ENCODE assay signal across 8 cellular contexts in genomic region chr2:44168684-44169154, GRCh38. TPM values are rescaled to one million over a fixed set of nuclear protein-coding genes. Genes with fewer than 3 reads are reported as not detected.
A peak's percentile ranks its signal among the peaks of the same experiment; 100 is the strongest.
DNase-seq lines count a peak whose midpoint lies in the region; ATAC-seq, FAIRE-seq and TF ChIP-seq lines count a peak whose summit lies in the region.

Gene PPM1B (plus strand): TSS chr2:44168875. CDS start chr2:44201200, 32,325 bp downstream.

- no peaks in the 10 kb centered on the region for H3K9me3 Mint-ChIP-seq in activated CD8-positive, alpha-beta memory T cell treated with anti-CD3 and anti-CD28 coated beads, Interleukin-2, amount 10 ng/mL, durations not matched to agents 7 days and 5 days (ENCODE audit: low read depth)

- H3K4me2 ChIP-seq in endothelial cell of umbilical vein (ENCODE audit: insufficient read depth, low read length) = peak within 1 kb of the TSS; percentile 99
- H3K4me2 ChIP-seq in neural cell (ENCODE audit: low read length) = peak within 1 kb of the TSS; percentile 78

- no peak for FAIRE-seq in endothelial cell of umbilical vein (lab: Jason Lieb, UNC)

- H3K27me3 ChIP-seq in endothelial cell of umbilical vein (ENCODE audit: control insufficient read depth in 2 of 2, insufficient read depth in 2 of 2, low read length in 2 of 2) = peaks cover 0 to 5% of the 10 kb centered on the region in 2 experiments
- H3K27me3 ChIP-seq in neural cell (ENCODE audit: insufficient read depth, low read depth, low read length) = no peaks in the 10 kb centered on the region
- H3K27me3 ChIP-seq in stomach = no peaks in the 10 kb centered on the region

- POLR2A ChIA-PET in endothelial cell of umbilical vein (lab: Charles Lee) = interaction anchor here (0.5 to 0.9 kb wide), 2 partner anchors 44 to 216 kb away, joined by 3 to 14 read pairs; no protein-coding TSS in a partner anchor

- H3K36me3 Mint-ChIP-seq in activated CD8-positive, alpha-beta memory T cell treated with anti-CD3 and anti-CD28 coated beads, Interleukin-2, amount 10 ng/mL, durations not matched to agents 7 days and 5 days = peaks cover 19% of the 10 kb centered on the region

- no peaks in the 10 kb centered on the region for H3K9me1 ChIP-seq in endothelial cell of umbilical vein (replicated peaks; ENCODE audit: control insufficient read depth, extremely low read depth, insufficient read depth, low read length)

- ATAC-seq in GM21447 (IDR thresholded peaks at IDR 0.05; ENCODE audit: unreplicated experiment) = peak; percentile 60
- ATAC-seq in activated CD8-positive, alpha-beta memory T cell treated with anti-CD3 and anti-CD28 coated beads, Interleukin-2, amount 10 ng/mL, durations not matched to agents 7 days and 5 days = peak; percentile 79

- H3K36me3 ChIP-seq in endothelial cell of umbilical vein (ENCODE audit: control insufficient read depth in 2 of 2, extremely low read depth in 1 of 2, insufficient read depth in 2 of 2, low read length in 2 of 2) (no peaks in the 10 kb centered on the region), neural cell (ENCODE audit: insufficient read depth, low read length) (no peaks in the 10 kb centered on the region), stomach (no peaks in the 10 kb centered on the region)

- no peak for TF ChIP-seq EP300 in Ishikawa (IDR thresholded peaks at IDR 0.05; ENCODE audit: borderline replicate concordance)
- peak; percentile 8 for TF ChIP-seq EP300 in neural cell (conservative IDR thresholded peaks at IDR 0.05; ENCODE audit: poor library complexity, severe bottlenecking)
- TF ChIP-seq EP300 in stomach (IDR thresholded peaks at IDR 0.05) = no peak

- peaks cover 15% of the 10 kb centered on the region for H3K4me1 ChIP-seq in endothelial cell of umbilical vein (ENCODE audit: control insufficient read depth, extremely low read depth, insufficient read depth, low read length)
- H3K4me1 ChIP-seq in stomach = peaks cover 0 to 45% (median 26%) of the 10 kb centered on the region in 4 donors

- DNase-seq in activated CD8-positive, alpha-beta memory T cell treated with anti-CD3 and anti-CD28 coated beads, Interleukin-2, amount 10 ng/mL, durations not matched to agents 7 days and 5 days = peak; percentile 100
- no peak for DNase-seq in endothelial cell of umbilical vein (ENCODE audit: low read depth, low spot score)
- DNase-seq in stomach = no peak
- DNase-seq in NCI-H1417 (lab: John Stamatoyannopoulos, UW) = no peak

- H3K4me1 Mint-ChIP-seq in activated CD8-positive, alpha-beta memory T cell treated with anti-CD3 and anti-CD28 coated beads, Interleukin-2, amount 10 ng/mL, durations not matched to agents 7 days and 5 days = peaks cover 35% of the 10 kb centered on the region

- peak; percentile 91 for TF ChIP-seq POLR2A in endothelial cell of umbilical vein (IDR thresholded peaks at IDR 0.05; ENCODE audit: low read depth, low read length)
- TF ChIP-seq POLR2A in stomach (IDR thresholded peaks at IDR 0.05) = peak in 2 of 4 donors; percentile 96 to 97

- no peaks in the 10 kb centered on the region for H3K27me3 Mint-ChIP-seq in activated CD8-positive, alpha-beta memory T cell treated with anti-CD3 and anti-CD28 coated beads, Interleukin-2, amount 10 ng/mL, durations not matched to agents 7 days and 5 days

- peak within 1 kb of the TSS; percentile 100 for H3K27ac Mint-ChIP-seq in activated CD8-positive, alpha-beta memory T cell treated with anti-CD3 and anti-CD28 coated beads, Interleukin-2, amount 10 ng/mL, durations not matched to agents 7 days and 5 days

- no peaks in the 10 kb centered on the region for H4K20me1 ChIP-seq in endothelial cell of umbilical vein (replicated peaks; ENCODE audit: control insufficient read depth, extremely low read depth, insufficient read depth, low read length)
- H4K20me1 ChIP-seq in neural cell (ENCODE audit: insufficient read depth) = no peaks in the 10 kb centered on the region

- peak within 1 kb of the TSS; percentile 91 for H3K4me3 Mint-ChIP-seq in activated CD8-positive, alpha-beta memory T cell treated with anti-CD3 and anti-CD28 coated beads, Interleukin-2, amount 10 ng/mL, durations not matched to agents 7 days and 5 days

- H3K4me3 ChIP-seq in endothelial cell of umbilical vein (replicated peaks in 1 of 3; ENCODE audit: insufficient read depth in 1 of 3, low read depth in 1 of 3, low read length in 3 of 3) (peak within 1 kb of the TSS; percentile 59 to 96 (median 86)), neural cell (ENCODE audit: low read length) (peak within 1 kb of the TSS; percentile 67), stomach (peak within 1 kb of the TSS; percentile 67 to 92 (median 73))

- H3K79me2 ChIP-seq in endothelial cell of umbilical vein (ENCODE audit: control insufficient read depth, insufficient read depth, low read length) (peaks cover 40% of the 10 kb centered on the region), neural cell (replicated peaks; ENCODE audit: insufficient read depth, low read length) (peaks cover 41% of the 10 kb centered on the region)

- no peaks in the 10 kb centered on the region for H3K9me2 ChIP-seq in neural cell (ENCODE audit: insufficient read depth, low read length)

- intact Hi-C loops in endothelial cell of umbilical vein (cut with micrococcal nuclease) (loop anchor here (1.0 to 2.0 kb wide), 6 partner anchors 65 to 784 kb away; partner anchors contain the start of genes CAMKMT and PREPL), stomach (cut with DNase I; ENCODE audit: low total_unique reads) (no loop called here)

- CTCF ChIA-PET in activated CD8-positive, alpha-beta memory T cell treated with anti-CD3 and anti-CD28 coated beads, Interleukin-2, amount 10 ng/mL, durations not matched to agents 7 days and 5 days (lab: Charles Lee) = interaction anchor here (0.8 kb wide), 1 partner anchor 80 kb away, joined by 4 read pairs; no protein-coding TSS in a partner anchor
- CTCF ChIA-PET in endothelial cell of umbilical vein (lab: Charles Lee) = interaction anchor here (1.1 to 2.5 kb wide), 5 partner anchors 12 to 169 kb away, joined by 3 to 9 read pairs (median 4); no protein-coding TSS in a partner anchor

- H3K9ac ChIP-seq in endothelial cell of umbilical vein (replicated peaks; ENCODE audit: extremely low read depth, insufficient read depth, low read length) = peak within 1 kb of the TSS; percentile 97
- H3K9ac ChIP-seq in neural cell (ENCODE audit: low read length) = peak within 1 kb of the TSS; percentile 89

- dilution Hi-C loops in endothelial cell of umbilical vein (cut with MboI; ENCODE audit: extremely low pct_ligation_motif_present, low sequenced_read_pairs) = no loop called here

- TF ChIP-seq CTCF in C4-2B (conservative IDR thresholded peaks at IDR 0.05) (no peak), endothelial cell of umbilical vein (IDR thresholded peaks at IDR 0.05; ENCODE audit: extremely low read depth in 1 of 2, insufficient read depth in 1 of 2, low read depth in 1 of 2, low read length in 2 of 2) (no peak), neural cell (IDR thresholded peaks at IDR 0.05; ENCODE audit: poor library complexity, severe bottlenecking) (no peak), stomach (IDR thresholded peaks at IDR 0.05) (no peak)

- peak within 1 kb of the TSS; percentile 89 for H3K27ac ChIP-seq in C4-2B
- peak within 1 kb of the TSS; percentile 97 for H3K27ac ChIP-seq in endothelial cell of umbilical vein (ENCODE audit: insufficient read depth, low read depth, low read length)
- peak within 1 kb of the TSS; percentile 91 for H3K27ac ChIP-seq in neural cell (ENCODE audit: low read length)
- peak within 1 kb of the TSS; percentile 98 to 99 (median 99) for H3K27ac ChIP-seq in stomach

- peak within 1 kb of the TSS; percentile 86 for H2AFZ ChIP-seq in endothelial cell of umbilical vein (ENCODE audit: low read depth, low read length)
- peak within 1 kb of the TSS; percentile 31 for H2AFZ ChIP-seq in neural cell (ENCODE audit: low read depth, low read length)

- H3K9me3 ChIP-seq in endothelial cell of umbilical vein (replicated peaks; ENCODE audit: control insufficient read depth, insufficient read depth, low read length) = no peaks in the 10 kb centered on the region
- no peaks in the 10 kb centered on the region for H3K9me3 ChIP-seq in neural cell (ENCODE audit: low read length)
- no peaks in the 10 kb centered on the region for H3K9me3 ChIP-seq in stomach

- BruUV-seq in endothelial cell of umbilical vein (replicated peaks; lab: Mats Ljungman, UMichigan) = no TSS peak

- WGBS in stomach, 5 donors = 0 to 1% (median 0%) methylated on average over 19 to 49 of the region's 49 CpGs

- TF ChIP-seq RAD21 in Ishikawa (IDR thresholded peaks at IDR 0.05; ENCODE audit: low read depth) = no peak
- no peak for TF ChIP-seq RAD21 in neural cell (conservative IDR thresholded peaks at IDR 0.05)

- no peaks in the 10 kb centered on the region for H3F3A ChIP-seq in neural cell (ENCODE audit: insufficient read depth, low read length, poor library complexity, severe bottlenecking)

TF ChIP-seq in endothelial cell of umbilical vein, 7 proteins besides CTCF, POLR2A, EP300 and RAD21 (continues in another document):
- TF ChIP-seq FOS (IDR thresholded peaks at IDR 0.05; ENCODE audit: borderline replicate concordance, insufficient read depth, low read length) = no peak
- no peak for TF ChIP-seq GATA2 (IDR thresholded peaks at IDR 0.05; ENCODE audit: insufficient read depth, insufficient read length, low read depth, low read length)
- no peak for TF ChIP-seq MYC (IDR thresholded peaks at IDR 0.05; ENCODE audit: low read depth, low read length)
- peak; percentile 80 for TF ChIP-seq POLR2AphosphoS5 (IDR thresholded peaks at IDR 0.05; ENCODE audit: insufficient read depth, low read depth, low read length)

TF ChIP-seq in neural cell, 6 proteins besides CTCF, POLR2A, EP300 and RAD21 (continues in another document):
- TF ChIP-seq SMC3 (conservative IDR thresholded peaks at IDR 0.05; ENCODE audit: poor library complexity) (peak; percentile 11), POLR2AphosphoS5 (IDR thresholded peaks at IDR 0.05) (peak; percentile 97), TAF1 (IDR thresholded peaks at IDR 0.05; ENCODE audit: low read depth) (peak; percentile 45), MXI1 (conservative IDR thresholded peaks at IDR 0.05; ENCODE audit: poor library complexity, severe bottlenecking) (peak; percentile 11)

RNA-seq across cellular contexts. Expression of gene PPM1B, which starts in this region (rescaled TPM):
- 10 to 100 TPM; 56.4 to 57.0 TPM for total RNA-seq in activated CD8-positive, alpha-beta memory T cell treated with anti-CD3 and anti-CD28 coated beads, Interleukin-2, amount 10 ng/mL, durations not matched to agents 7 days and 5 days
- total RNA-seq in endothelial cell of umbilical vein (24.1 and 26.0 TPM in 2 replicates), stomach (100 to 1,000 TPM in 1 of 5 donors, 10 to 100 TPM in 4; 11.7 to 122 (median 59.4) TPM)
- polyA plus RNA-seq in endothelial cell of umbilical vein (6.7 and 8.0 TPM in 2 replicates), neural cell (79.8 and 116 TPM in 2 replicates), stomach (10 to 100 TPM; 16.8 to 29.6 (median 22.3) TPM)
- polyA plus RNA-seq in endothelial cell of umbilical vein (2011; cell fraction: cytosol; rRNA removed) = 9.8 and 11.6 TPM in 2 replicates
- polyA plus RNA-seq in endothelial cell of umbilical vein (2011; cell fraction: nucleus; rRNA removed) = 13.0 and 18.2 TPM in 2 replicates
- 24.9 and 25.5 TPM in 2 replicates for polyA plus RNA-seq in endothelial cell of umbilical vein (2012)
- polyA minus RNA-seq in endothelial cell of umbilical vein (40.6 and 46.7 TPM in 2 replicates), neural cell (102 and 109 TPM in 2 replicates)
- polyA minus RNA-seq in endothelial cell of umbilical vein (2011; cell fraction: cytosol; rRNA and poly(A)+ RNA removed) = 21.5 TPM
- 38.7 and 46.2 TPM in 2 replicates for polyA minus RNA-seq in endothelial cell of umbilical vein (2011; cell fraction: nucleus; rRNA and poly(A)+ RNA removed)
